In genomic region chr20:61205769-61206168, GRCh38 we compare ENCODE assay signal across 26 cellular contexts. TPM values are rescaled to one million over a fixed set of nuclear protein-coding genes. Genes with fewer than 3 reads are reported as not detected.
"Had no signal": no experiment of that assay in that cellular context is flagged by ENCODE, and none has a peak within 500 bp of the region (broad histone marks: within the 10 kb centered on the region; RNA-seq: fewer than 3 reads in every experiment).

No MANE protein-coding gene starts in this region.

- ATAC-seq: left lobe of liver; naive thymus-derived CD4-positive, alpha-beta T cell; right lobe of liver; stimulated activated naive B cell treated with anti-CD40 and anti-IgM and Interleukin-4, amounts not matched to agents 10 μg/mL and 1 μg/mL and 100 μg/mL, for 72 hours; upper lobe of right lung had no signal

- H3K27me3 ChIP-seq: right lobe of liver, tibial nerve, upper lobe of right lung, uterus had no signal

- H3K36me3 Mint-ChIP-seq: neural progenitor cell; stimulated activated naive B cell treated with anti-CD40 and anti-IgM and Interleukin-4, amounts not matched to agents 10 μg/mL and 1 μg/mL and 100 μg/mL, for 72 hours had no signal

- H3K9me3 ChIP-seq: right lobe of liver, thoracic aorta, upper lobe of right lung, uterus had no signal

- H3K4me1 Mint-ChIP-seq: immature natural killer cell; naive thymus-derived CD4-positive, alpha-beta T cell; nephron; stimulated activated naive B cell treated with anti-CD40 and anti-IgM and Interleukin-4, amounts not matched to agents 10 μg/mL and 1 μg/mL and 100 μg/mL, for 72 hours had no signal

- H3K36me3 ChIP-seq: esophagus muscularis mucosa, neural progenitor cell, right lobe of liver, thoracic aorta, tibial nerve, upper lobe of right lung, uterus had no signal

- H3K4me1 ChIP-seq: esophagus muscularis mucosa, neural progenitor cell, parathyroid adenoma, right lobe of liver, tibial nerve, upper lobe of right lung, uterus had no signal

- H3K27ac Mint-ChIP-seq: immature natural killer cell; naive thymus-derived CD4-positive, alpha-beta T cell; nephron; progenitor cell of endocrine pancreas; stimulated activated naive B cell treated with anti-CD40 and anti-IgM and Interleukin-4, amounts not matched to agents 10 μg/mL and 1 μg/mL and 100 μg/mL, for 72 hours; stimulated activated naive CD8-positive, alpha-beta T cell treated with anti-CD3 and anti-CD28 coated beads, Interleukin-15, Interleukin-2, amounts not matched to agents 100 ng/mL and 50 ng/mL, for 24 hours had no signal

- H3K4me3 ChIP-seq: esophagus muscularis mucosa, lung, neural progenitor cell, right lobe of liver, thoracic aorta, tibial nerve, upper lobe of right lung, uterus had no signal

- H3K27ac ChIP-seq: esophagus muscularis mucosa, neural progenitor cell, parathyroid adenoma, right lobe of liver, thoracic aorta, tibial nerve, upper lobe of right lung, uterus had no signal

- H3K4me3 Mint-ChIP-seq: immature natural killer cell; naive thymus-derived CD4-positive, alpha-beta T cell; nephron; neural progenitor cell; stimulated activated naive B cell treated with anti-CD40 and anti-IgM and Interleukin-4, amounts not matched to agents 10 μg/mL and 1 μg/mL and 100 μg/mL, for 72 hours; stimulated activated naive CD8-positive, alpha-beta T cell treated with anti-CD3 and anti-CD28 coated beads, Interleukin-15, Interleukin-2, amounts not matched to agents 100 ng/mL and 50 ng/mL, for 24 hours had no signal

- DNase-seq: cortex of kidney; foreskin melanocyte; glutamatergic neuron; hypothalamus; immature natural killer cell; islet precursor cell; mesenchymal stem cell; midbrain; naive thymus-derived CD4-positive, alpha-beta T cell; right lobe of liver; small intestine; stimulated activated CD4-positive, alpha-beta T cell treated with anti-CD3 and anti-CD28 coated beads, Interleukin-15, amount 100 ng/mL, for 24 hours; stimulated activated CD4-positive, alpha-beta T cell treated with anti-CD3 and anti-CD28 coated beads, Interleukin-2, amount 100 ng/mL, for 48 hours; stimulated activated naive B cell treated with anti-CD40 and anti-IgM and Interleukin-4, amounts not matched to agents 10 μg/mL and 1 μg/mL and 100 μg/mL, for 72 hours; upper lobe of right lung; uterus had no signal

- H3K9ac ChIP-seq: neural progenitor cell, parathyroid adenoma had no signal

RNA-seq across cellular contexts. Expression of gene CDH4, which starts 46.3 kb away (rescaled TPM):
- total RNA-seq: left lobe of liver, thoracic aorta had no signal
- polyA plus RNA-seq: immature natural killer cell had no signal
